Comparison of ENCODE assay signal across 9 cellular contexts in the genomic region with DNA sequence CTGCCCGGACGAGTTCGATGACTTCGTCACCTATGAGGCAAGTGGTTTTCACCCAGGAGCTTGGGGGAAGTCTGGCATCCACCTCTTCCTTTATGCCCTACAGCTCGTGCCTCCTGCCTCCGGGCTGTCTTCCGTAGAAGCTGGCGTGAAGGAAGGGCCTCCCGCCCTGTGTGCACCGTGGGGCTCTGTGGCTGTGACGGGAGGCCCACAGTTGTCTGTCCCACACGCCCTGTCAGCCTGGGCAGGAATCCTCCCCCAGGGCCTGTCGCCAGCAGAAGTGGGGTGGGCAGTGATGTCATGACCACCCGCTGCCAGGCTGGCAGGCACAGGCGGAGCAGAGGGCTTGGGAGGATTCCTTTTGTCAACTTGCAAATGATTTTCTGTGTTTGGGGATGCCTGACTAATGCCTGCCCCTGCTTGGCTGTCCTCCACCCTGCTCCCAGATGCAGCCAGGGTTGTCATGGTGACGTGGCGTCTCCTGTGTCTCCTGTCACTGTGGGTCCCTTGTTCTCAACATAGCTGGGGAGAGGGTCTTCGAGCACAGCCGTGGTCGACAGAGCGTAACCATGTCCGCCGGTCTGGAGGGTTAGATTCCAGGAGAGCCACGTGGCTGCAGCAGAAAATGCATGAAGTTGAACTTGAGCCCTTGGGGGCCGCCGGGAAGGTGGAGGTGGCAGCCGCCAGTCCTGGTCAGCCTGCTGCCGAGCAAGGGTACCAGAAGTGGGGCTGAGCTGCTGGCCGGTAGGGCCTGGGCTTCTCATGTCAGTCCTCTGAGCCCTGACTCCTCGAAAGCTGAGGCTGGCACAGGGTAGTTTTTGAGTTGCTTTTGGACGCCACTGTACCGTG. TPM values are rescaled to one million over a fixed set of nuclear protein-coding genes. Genes with fewer than 3 reads are reported as not detected.
DNase-seq lines count a peak whose midpoint lies in the region; ATAC-seq and TF ChIP-seq lines count a peak whose summit lies in the region.
"Had no signal": no experiment of that assay in that cellular context is flagged by ENCODE, and none has a peak within 500 bp of the region (broad histone marks: within the 10 kb centered on the region; RNA-seq: fewer than 3 reads in every experiment).

No MANE protein-coding gene starts in this region.

- TF ChIP-seq CTCF in osteocyte (IDR thresholded peaks at IDR 0.05): no peak

- peaks cover 19% of the 10 kb centered on the region for H3K36me3 Mint-ChIP-seq in osteocyte (ENCODE audit: unreplicated experiment)

- 0 out of 2 replicates have a peak, but pooled peaks cover 3% of the 10 kb centered on the region for H3K36me3 ChIP-seq in HAP-1 (replicated peaks)

- H3K4me3 ChIP-seq in HAP-1: no peak overlapping the region

- intact Hi-C loops in head of caudate nucleus (cut with DNase I): loop anchor here (5.0 kb wide), 1 partner anchor 44 kb away; the partner anchor contains the start of gene RAB11FIP3

- H3K9me3 Mint-ChIP-seq in osteocyte (ENCODE audit: unreplicated experiment): no peaks in the 10 kb centered on the region

- H3K27me3 ChIP-seq in HAP-1 (ENCODE audit: low read depth): no peaks in the 10 kb centered on the region

- H3K4me1 Mint-ChIP-seq in osteocyte (ENCODE audit: unreplicated experiment): peaks cover 40% of the 10 kb centered on the region

- H3K9me3 ChIP-seq in HAP-1: no peaks in the 10 kb centered on the region

- in situ Hi-C loops in HAP-1 (cut with MboI; ENCODE audit: low sequenced_read_pairs): no loop called here

- no peaks in the 10 kb centered on the region for H3K27me3 Mint-ChIP-seq in osteocyte (ENCODE audit: unreplicated experiment)

- peak; percentile 65 for DNase-seq in Daoy (ENCODE audit: low read depth)
- DNase-seq in T1000 (lab: John Stamatoyannopoulos, UW): peak; percentile 49
- peak; percentile 83 to 97 (median 92) for DNase-seq in head of caudate nucleus
- DNase-seq in osteocyte (ENCODE audit: extremely low spot score, unreplicated experiment): no peak
- DNase-seq in activated CD4-positive, alpha-beta T cell treated with anti-CD3 and anti-CD28 coated beads for 1 hour: no peak
- no peak for DNase-seq in HAP-1 (ENCODE audit: low spot score in 2 of 2)
- DNase-seq: NCI-H187 had no signal

- no peak for ATAC-seq in GM18520 (IDR thresholded peaks at IDR 0.05; ENCODE audit: unreplicated experiment)
- no peak for ATAC-seq in HG02798 (IDR thresholded peaks at IDR 0.05; ENCODE audit: poor library complexity, unreplicated experiment)

- peak overlapping the region; percentile 88 for H3K27ac Mint-ChIP-seq in osteocyte (ENCODE audit: unreplicated experiment)

- no peaks in the 10 kb centered on the region for H3K4me1 ChIP-seq in HAP-1

- no peak overlapping the region for H3K4me3 Mint-ChIP-seq in osteocyte (ENCODE audit: unreplicated experiment)

RNA-seq across cellular contexts. Expression of gene RAB11FIP3, which starts 46.1 kb away (rescaled TPM):
- 6.2 and 10.4 TPM in 2 replicates for total RNA-seq in Daoy (2014; rRNA removed; shearing (Covaris generic))
- 60.2 and 65.2 TPM in 2 replicates for total RNA-seq in osteocyte

RNA-seq across cellular contexts. Expression of gene CAPN15, which starts 55.9 kb away (rescaled TPM):
- 23.3 and 23.4 TPM in 2 replicates for total RNA-seq in Daoy (2014; rRNA removed; shearing (Covaris generic))
- 38.3 and 39.9 TPM in 2 replicates for total RNA-seq in osteocyte

Comparison
In these comparisons a context has a peak if more than half of its experiments do, and no peak if none do; other contexts are left out.
1. DNase-seq: peak in Daoy (single experiment), T1000 (single experiment) and head of caudate nucleus (42 of 42); none in osteocyte (single experiment), activated CD4-positive, alpha-beta T cell treated with anti-CD3 and anti-CD28 coated beads for 1 hour (single experiment) and HAP-1 (0 of 2).